Comparison of ENCODE assay signal across 9 cellular contexts in genomic region chr1:243268751-243269460, GRCh38. TPM values are rescaled to one million over a fixed set of nuclear protein-coding genes. Genes with fewer than 3 reads are reported as not detected.
A peak's percentile ranks its signal among the peaks of the same experiment; 100 is the strongest.
DNase-seq lines count a peak whose midpoint lies in the region; ATAC-seq and TF ChIP-seq lines count a peak whose summit lies in the region.
"Had no signal": no experiment of that assay in that cellular context is flagged by ENCODE, and none has a peak within 500 bp of the region (broad histone marks: within the 10 kb centered on the region; RNA-seq: fewer than 3 reads in every experiment).

No MANE protein-coding gene starts in this region.

- peaks cover 59% of the 10 kb centered on the region for H3K4me1 Mint-ChIP-seq in endothelial cell (ENCODE audit: unreplicated experiment)
- peaks cover 44% of the 10 kb centered on the region for H3K4me1 Mint-ChIP-seq in osteocyte (ENCODE audit: unreplicated experiment)
- peaks cover 11% of the 10 kb centered on the region for H3K4me1 Mint-ChIP-seq in activated T-helper 1 cell treated with anti-CD3 and anti-CD28 coated beads, Interleukin-12 subunit alpha, Interleukin-12 subunit beta, Interleukin-2, Interleukin-4 antibody, amounts not matched to agents 30 ng/mL and 10 ng/mL and 1 ng/mL, durations not matched to agents 14 hours and 24 hours and 36 hours (ENCODE audit: low read depth)

- peak overlapping the region; percentile 94 for H3K27ac Mint-ChIP-seq in endothelial cell (ENCODE audit: unreplicated experiment)
- peak overlapping the region; percentile 75 for H3K27ac Mint-ChIP-seq in osteocyte (ENCODE audit: unreplicated experiment)
- H3K27ac Mint-ChIP-seq in activated T-helper 1 cell treated with anti-CD3 and anti-CD28 coated beads, Interleukin-12 subunit alpha, Interleukin-12 subunit beta, Interleukin-2, Interleukin-4 antibody, amounts not matched to agents 30 ng/mL and 10 ng/mL and 1 ng/mL, durations not matched to agents 14 hours and 24 hours and 36 hours: no peak overlapping the region

- H3K36me3 Mint-ChIP-seq in endothelial cell (ENCODE audit: low read depth, unreplicated experiment) (peaks cover 7% of the 10 kb centered on the region), osteocyte (ENCODE audit: unreplicated experiment) (peaks cover 11% of the 10 kb centered on the region)
- peaks cover 7% of the 10 kb centered on the region for H3K36me3 Mint-ChIP-seq in activated T-helper 1 cell treated with anti-CD3 and anti-CD28 coated beads, Interleukin-12 subunit alpha, Interleukin-12 subunit beta, Interleukin-2, Interleukin-4 antibody, amounts not matched to agents 30 ng/mL and 10 ng/mL and 1 ng/mL, durations not matched to agents 14 hours and 24 hours and 36 hours (ENCODE audit: low read depth)

- ATAC-seq in GM19397 (IDR thresholded peaks at IDR 0.05; ENCODE audit: unreplicated experiment) (peak; percentile 19), HG03196 (IDR thresholded peaks at IDR 0.05; ENCODE audit: unreplicated experiment) (no peak)

- H3K9me3 Mint-ChIP-seq in endothelial cell (ENCODE audit: unreplicated experiment) (no peaks in the 10 kb centered on the region), osteocyte (ENCODE audit: unreplicated experiment) (no peaks in the 10 kb centered on the region)
- no peaks in the 10 kb centered on the region for H3K9me3 Mint-ChIP-seq in activated T-helper 1 cell treated with anti-CD3 and anti-CD28 coated beads, Interleukin-12 subunit alpha, Interleukin-12 subunit beta, Interleukin-2, Interleukin-4 antibody, amounts not matched to agents 30 ng/mL and 10 ng/mL and 1 ng/mL, durations not matched to agents 14 hours and 24 hours and 36 hours

- intact Hi-C loops in activated T-helper 1 cell treated with anti-CD3 and anti-CD28 coated beads, Interleukin-12 subunit alpha, Interleukin-12 subunit beta, Interleukin-2, Interleukin-4 antibody, amounts not matched to agents 30 ng/mL and 10 ng/mL and 1 ng/mL, durations not matched to agents 14 hours and 24 hours and 36 hours (cut with micrococcal nuclease): no loop called here

- DNase-seq in NCI-H226 (peak; percentile 77), endothelial cell (ENCODE audit: low spot score) (no peak), osteocyte (ENCODE audit: extremely low spot score, unreplicated experiment) (no peak), NCI-H446 (lab: John Stamatoyannopoulos, UW) (no peak), NCI-H1092 treated with DMSO at 0.1 percent for 48 hours (lab: John Stamatoyannopoulos, UW) (no peak)
- DNase-seq in activated T-helper 1 cell treated with anti-CD3 and anti-CD28 coated beads, Interleukin-12 subunit alpha, Interleukin-12 subunit beta, Interleukin-2, Interleukin-4 antibody, amounts not matched to agents 30 ng/mL and 10 ng/mL and 1 ng/mL, durations not matched to agents 14 hours and 24 hours and 36 hours (ENCODE audit: low spot score): no peak
- DNase-seq: GF-D8 had no signal

- no peaks in the 10 kb centered on the region for H3K27me3 Mint-ChIP-seq in endothelial cell (ENCODE audit: unreplicated experiment)
- H3K27me3 Mint-ChIP-seq in osteocyte (ENCODE audit: unreplicated experiment): no peaks in the 10 kb centered on the region
- H3K27me3 Mint-ChIP-seq in activated T-helper 1 cell treated with anti-CD3 and anti-CD28 coated beads, Interleukin-12 subunit alpha, Interleukin-12 subunit beta, Interleukin-2, Interleukin-4 antibody, amounts not matched to agents 30 ng/mL and 10 ng/mL and 1 ng/mL, durations not matched to agents 14 hours and 24 hours and 36 hours (ENCODE audit: insufficient read depth): no peaks in the 10 kb centered on the region

- H3K4me3 Mint-ChIP-seq in endothelial cell (ENCODE audit: unreplicated experiment) (no peak overlapping the region), osteocyte (ENCODE audit: unreplicated experiment) (no peak overlapping the region)
- no peak overlapping the region for H3K4me3 Mint-ChIP-seq in activated T-helper 1 cell treated with anti-CD3 and anti-CD28 coated beads, Interleukin-12 subunit alpha, Interleukin-12 subunit beta, Interleukin-2, Interleukin-4 antibody, amounts not matched to agents 30 ng/mL and 10 ng/mL and 1 ng/mL, durations not matched to agents 14 hours and 24 hours and 36 hours

- TF ChIP-seq CTCF in endothelial cell (IDR thresholded peaks at IDR 0.05; ENCODE audit: unreplicated experiment): no peak
- TF ChIP-seq CTCF in osteocyte (IDR thresholded peaks at IDR 0.05): no peak

RNA-seq across cellular contexts. Expression of gene SDCCAG8, which starts 13.1 kb away (rescaled TPM):
- total RNA-seq in endothelial cell (ENCODE audit: unreplicated experiment): 41.9 TPM
- 26.7 and 30.4 TPM in 2 replicates for total RNA-seq in osteocyte
- total RNA-seq in activated T-helper 1 cell treated with anti-CD3 and anti-CD28 coated beads, Interleukin-12 subunit alpha, Interleukin-12 subunit beta, Interleukin-2, Interleukin-4 antibody, amounts not matched to agents 30 ng/mL and 10 ng/mL and 1 ng/mL, durations not matched to agents 14 hours and 24 hours and 36 hours: 14.6 and 17.6 TPM in 2 replicates

RNA-seq across cellular contexts. Expression of gene CEP170, which starts 13.8 kb away (rescaled TPM):
- total RNA-seq in endothelial cell (ENCODE audit: unreplicated experiment): 168 TPM
- total RNA-seq in osteocyte: 125 and 131 TPM in 2 replicates
- 47.6 and 51.6 TPM in 2 replicates for total RNA-seq in activated T-helper 1 cell treated with anti-CD3 and anti-CD28 coated beads, Interleukin-12 subunit alpha, Interleukin-12 subunit beta, Interleukin-2, Interleukin-4 antibody, amounts not matched to agents 30 ng/mL and 10 ng/mL and 1 ng/mL, durations not matched to agents 14 hours and 24 hours and 36 hours
